ENCODE assay signal across 1 cellular context in genomic region chr9:79667716-79668458, GRCh38.
TF ChIP-seq lines count a peak whose summit lies in the region.

No MANE protein-coding gene starts in this region.

TF ChIP-seq in WTC11, 78 proteins besides CTCF, POLR2A, EP300 and RAD21:
- TF ChIP-seq NR2C2 (CRISPR knock-in tag; IDR thresholded peaks at IDR 0.05): no peak
- no peak for TF ChIP-seq CREB1 (CRISPR knock-in tag; IDR thresholded peaks at IDR 0.05)
- no peak for TF ChIP-seq STAT6 (CRISPR knock-in tag; conservative IDR thresholded peaks at IDR 0.05; ENCODE audit: low read depth)
- TF ChIP-seq NFYB (CRISPR knock-in tag; conservative IDR thresholded peaks at IDR 0.05; ENCODE audit: low read depth): no peak
- no peak for TF ChIP-seq ZNF138 (CRISPR knock-in tag; conservative IDR thresholded peaks at IDR 0.05)
- TF ChIP-seq MLX (CRISPR knock-in tag; IDR thresholded peaks at IDR 0.05): no peak
- TF ChIP-seq ATF6 (CRISPR knock-in tag; IDR thresholded peaks at IDR 0.05): no peak
- no peak for TF ChIP-seq SMAD3 (CRISPR knock-in tag; IDR thresholded peaks at IDR 0.05; ENCODE audit: borderline replicate concordance)
- no peak for TF ChIP-seq FOXK1 (CRISPR knock-in tag; IDR thresholded peaks at IDR 0.05)
TF ChIP-seq in WTC11: peak in this region for 0.
